ENCODE assay signal across 1 cellular context in the genomic region with DNA sequence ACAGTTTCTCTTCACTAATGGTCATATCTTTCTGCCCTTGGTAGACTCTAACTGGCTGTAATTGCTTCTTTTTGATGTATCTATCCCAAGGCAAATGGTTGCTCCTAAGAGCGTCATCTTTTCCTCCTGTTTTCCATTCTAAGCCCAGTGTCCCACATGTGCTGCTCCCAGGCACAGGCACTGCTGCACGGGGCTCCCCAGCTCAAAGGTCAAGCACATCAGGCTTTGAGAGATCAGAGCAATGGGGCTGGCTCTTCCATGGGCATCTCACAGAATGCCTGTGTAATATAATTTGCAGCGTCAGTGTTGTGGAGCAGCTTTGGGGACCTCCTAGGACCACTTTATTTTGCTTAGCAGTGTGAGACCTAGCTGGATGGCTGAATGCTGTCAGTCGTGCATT.
A peak's percentile ranks its signal among the peaks of the same experiment; 100 is the strongest.
TF ChIP-seq lines count a peak whose summit lies in the region.

No MANE protein-coding gene starts in this region.

TF ChIP-seq in HepG2, 621 proteins besides CTCF, POLR2A, EP300 and RAD21 (continued from another document):
- TF ChIP-seq, protein P1, sequence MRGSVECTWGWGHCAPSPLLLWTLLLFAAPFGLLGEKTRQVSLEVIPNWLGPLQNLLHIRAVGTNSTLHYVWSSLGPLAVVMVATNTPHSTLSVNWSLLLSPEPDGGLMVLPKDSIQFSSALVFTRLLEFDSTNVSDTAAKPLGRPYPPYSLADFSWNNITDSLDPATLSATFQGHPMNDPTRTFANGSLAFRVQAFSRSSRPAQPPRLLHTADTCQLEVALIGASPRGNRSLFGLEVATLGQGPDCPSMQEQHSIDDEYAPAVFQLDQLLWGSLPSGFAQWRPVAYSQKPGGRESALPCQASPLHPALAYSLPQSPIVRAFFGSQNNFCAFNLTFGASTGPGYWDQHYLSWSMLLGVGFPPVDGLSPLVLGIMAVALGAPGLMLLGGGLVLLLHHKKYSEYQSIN (CRISPR knock-in tag; IDR thresholded peaks at IDR 0.05; ENCODE audit: borderline replicate concordance), result no peak
- no peak for TF ChIP-seq DNMT1 (CRISPR knock-in tag; IDR thresholded peaks at IDR 0.05)
- no peak for TF ChIP-seq TMF1 (CRISPR knock-in tag; IDR thresholded peaks at IDR 0.05; ENCODE audit: low read depth)
- TF ChIP-seq ZNF644 (CRISPR knock-in tag; IDR thresholded peaks at IDR 0.05; ENCODE audit: low read depth), result 0 out of 2 replicates have a peak, but pooled peaks have one; percentile 37
- TF ChIP-seq, protein P2, sequence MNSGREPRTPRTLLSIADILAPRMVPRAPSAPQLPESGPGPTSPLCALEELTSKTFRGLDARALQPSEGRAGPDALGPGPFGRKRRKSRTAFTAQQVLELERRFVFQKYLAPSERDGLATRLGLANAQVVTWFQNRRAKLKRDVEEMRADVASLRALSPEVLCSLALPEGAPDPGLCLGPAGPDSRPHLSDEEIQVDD (CRISPR knock-in tag; IDR thresholded peaks at IDR 0.05; ENCODE audit: borderline replicate concordance), result no peak
- TF ChIP-seq MEIS2 (CRISPR knock-in tag; IDR thresholded peaks at IDR 0.05), result no peak
- 0 out of 2 replicates have a peak, but pooled peaks have one; percentile 5 for TF ChIP-seq STAG1 (CRISPR knock-in tag; IDR thresholded peaks at IDR 0.05)
- TF ChIP-seq, protein P3, sequence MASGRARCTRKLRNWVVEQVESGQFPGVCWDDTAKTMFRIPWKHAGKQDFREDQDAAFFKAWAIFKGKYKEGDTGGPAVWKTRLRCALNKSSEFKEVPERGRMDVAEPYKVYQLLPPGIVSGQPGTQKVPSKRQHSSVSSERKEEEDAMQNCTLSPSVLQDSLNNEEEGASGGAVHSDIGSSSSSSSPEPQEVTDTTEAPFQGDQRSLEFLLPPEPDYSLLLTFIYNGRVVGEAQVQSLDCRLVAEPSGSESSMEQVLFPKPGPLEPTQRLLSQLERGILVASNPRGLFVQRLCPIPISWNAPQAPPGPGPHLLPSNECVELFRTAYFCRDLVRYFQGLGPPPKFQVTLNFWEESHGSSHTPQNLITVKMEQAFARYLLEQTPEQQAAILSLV (CRISPR knock-in tag; IDR thresholded peaks at IDR 0.05; ENCODE audit: borderline replicate concordance), result no peak
- TF ChIP-seq, protein P4, sequence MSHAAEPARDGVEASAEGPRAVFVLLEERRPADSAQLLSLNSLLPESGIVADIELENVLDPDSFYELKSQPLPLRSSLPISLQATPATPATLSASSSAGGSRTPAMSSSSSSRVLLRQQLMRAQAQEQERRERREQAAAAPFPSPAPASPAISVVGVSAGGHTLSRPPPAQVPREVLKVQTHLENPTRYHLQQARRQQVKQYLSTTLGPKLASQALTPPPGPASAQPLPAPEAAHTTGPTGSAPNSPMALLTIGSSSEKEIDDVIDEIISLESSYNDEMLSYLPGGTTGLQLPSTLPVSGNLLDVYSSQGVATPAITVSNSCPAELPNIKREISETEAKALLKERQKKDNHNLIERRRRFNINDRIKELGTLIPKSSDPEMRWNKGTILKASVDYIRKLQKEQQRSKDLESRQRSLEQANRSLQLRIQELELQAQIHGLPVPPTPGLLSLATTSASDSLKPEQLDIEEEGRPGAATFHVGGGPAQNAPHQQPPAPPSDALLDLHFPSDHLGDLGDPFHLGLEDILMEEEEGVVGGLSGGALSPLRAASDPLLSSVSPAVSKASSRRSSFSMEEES (CRISPR knock-in tag; IDR thresholded peaks at IDR 0.05), result no peak
- no peak for TF ChIP-seq MTA3 (CRISPR knock-in tag; IDR thresholded peaks at IDR 0.05)
- peak; percentile 84 for TF ChIP-seq ZNF629 (CRISPR knock-in tag; conservative IDR thresholded peaks at IDR 0.05)
- TF ChIP-seq, protein P5, sequence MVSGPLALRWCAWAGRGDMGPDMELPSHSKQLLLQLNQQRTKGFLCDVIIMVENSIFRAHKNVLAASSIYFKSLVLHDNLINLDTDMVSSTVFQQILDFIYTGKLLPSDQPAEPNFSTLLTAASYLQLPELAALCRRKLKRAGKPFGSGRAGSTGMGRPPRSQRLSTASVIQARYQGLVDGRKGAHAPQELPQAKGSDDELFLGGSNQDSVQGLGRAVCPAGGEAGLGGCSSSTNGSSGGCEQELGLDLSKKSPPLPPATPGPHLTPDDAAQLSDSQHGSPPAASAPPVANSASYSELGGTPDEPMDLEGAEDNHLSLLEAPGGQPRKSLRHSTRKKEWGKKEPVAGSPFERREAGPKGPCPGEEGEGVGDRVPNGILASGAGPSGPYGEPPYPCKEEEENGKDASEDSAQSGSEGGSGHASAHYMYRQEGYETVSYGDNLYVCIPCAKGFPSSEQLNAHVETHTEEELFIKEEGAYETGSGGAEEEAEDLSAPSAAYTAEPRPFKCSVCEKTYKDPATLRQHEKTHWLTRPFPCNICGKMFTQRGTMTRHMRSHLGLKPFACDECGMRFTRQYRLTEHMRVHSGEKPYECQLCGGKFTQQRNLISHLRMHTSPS (CRISPR knock-in tag; IDR thresholded peaks at IDR 0.05; ENCODE audit: low read depth), result no peak
- TF ChIP-seq, protein P6, sequence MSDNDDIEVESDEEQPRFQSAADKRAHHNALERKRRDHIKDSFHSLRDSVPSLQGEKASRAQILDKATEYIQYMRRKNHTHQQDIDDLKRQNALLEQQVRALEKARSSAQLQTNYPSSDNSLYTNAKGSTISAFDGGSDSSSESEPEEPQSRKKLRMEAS (IDR thresholded peaks at IDR 0.05), result peak; percentile 62; the same call in 1 of the 2 replicates
- TF ChIP-seq HNF4A (CRISPR knock-in tag; IDR thresholded peaks at IDR 0.05), result peak; percentile 86
- TF ChIP-seq PHF21A (CRISPR knock-in tag; IDR thresholded peaks at IDR 0.05), result 0 out of 2 replicates have a peak, but pooled peaks have one; percentile 34
- TF ChIP-seq U2AF2 (IDR thresholded peaks at IDR 0.05; ENCODE audit: low read depth, low read length), result no peak
- TF ChIP-seq TGIF2 (CRISPR knock-in tag; IDR thresholded peaks at IDR 0.05), result no peak
- no peak for TF ChIP-seq RFX3 (CRISPR knock-in tag; IDR thresholded peaks at IDR 0.05)
- TF ChIP-seq CCDC6 (CRISPR knock-in tag; IDR thresholded peaks at IDR 0.05), result 0 out of 2 replicates have a peak, but pooled peaks have one; percentile 21
- TF ChIP-seq, protein P7, sequence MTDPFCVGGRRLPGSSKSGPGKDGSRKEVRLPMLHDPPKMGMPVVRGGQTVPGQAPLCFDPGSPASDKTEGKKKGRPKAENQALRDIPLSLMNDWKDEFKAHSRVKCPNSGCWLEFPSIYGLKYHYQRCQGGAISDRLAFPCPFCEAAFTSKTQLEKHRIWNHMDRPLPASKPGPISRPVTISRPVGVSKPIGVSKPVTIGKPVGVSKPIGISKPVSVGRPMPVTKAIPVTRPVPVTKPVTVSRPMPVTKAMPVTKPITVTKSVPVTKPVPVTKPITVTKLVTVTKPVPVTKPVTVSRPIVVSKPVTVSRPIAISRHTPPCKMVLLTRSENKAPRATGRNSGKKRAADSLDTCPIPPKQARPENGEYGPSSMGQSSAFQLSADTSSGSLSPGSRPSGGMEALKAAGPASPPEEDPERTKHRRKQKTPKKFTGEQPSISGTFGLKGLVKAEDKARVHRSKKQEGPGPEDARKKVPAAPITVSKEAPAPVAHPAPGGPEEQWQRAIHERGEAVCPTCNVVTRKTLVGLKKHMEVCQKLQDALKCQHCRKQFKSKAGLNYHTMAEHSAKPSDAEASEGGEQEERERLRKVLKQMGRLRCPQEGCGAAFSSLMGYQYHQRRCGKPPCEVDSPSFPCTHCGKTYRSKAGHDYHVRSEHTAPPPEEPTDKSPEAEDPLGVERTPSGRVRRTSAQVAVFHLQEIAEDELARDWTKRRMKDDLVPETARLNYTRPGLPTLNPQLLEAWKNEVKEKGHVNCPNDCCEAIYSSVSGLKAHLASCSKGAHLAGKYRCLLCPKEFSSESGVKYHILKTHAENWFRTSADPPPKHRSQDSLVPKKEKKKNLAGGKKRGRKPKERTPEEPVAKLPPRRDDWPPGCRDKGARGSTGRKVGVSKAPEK (CRISPR knock-in tag; IDR thresholded peaks at IDR 0.05; ENCODE audit: borderline replicate concordance), result no peak
- no peak for TF ChIP-seq ZNF788 (CRISPR knock-in tag; IDR thresholded peaks at IDR 0.05; ENCODE audit: borderline replicate concordance)
- TF ChIP-seq HDAC1 (CRISPR knock-in tag; IDR thresholded peaks at IDR 0.05), result 0 out of 2 replicates have a peak, but pooled peaks have one; percentile 5
- TF ChIP-seq ZNF451 (CRISPR knock-in tag; IDR thresholded peaks at IDR 0.05), result no peak
- TF ChIP-seq, protein P8, sequence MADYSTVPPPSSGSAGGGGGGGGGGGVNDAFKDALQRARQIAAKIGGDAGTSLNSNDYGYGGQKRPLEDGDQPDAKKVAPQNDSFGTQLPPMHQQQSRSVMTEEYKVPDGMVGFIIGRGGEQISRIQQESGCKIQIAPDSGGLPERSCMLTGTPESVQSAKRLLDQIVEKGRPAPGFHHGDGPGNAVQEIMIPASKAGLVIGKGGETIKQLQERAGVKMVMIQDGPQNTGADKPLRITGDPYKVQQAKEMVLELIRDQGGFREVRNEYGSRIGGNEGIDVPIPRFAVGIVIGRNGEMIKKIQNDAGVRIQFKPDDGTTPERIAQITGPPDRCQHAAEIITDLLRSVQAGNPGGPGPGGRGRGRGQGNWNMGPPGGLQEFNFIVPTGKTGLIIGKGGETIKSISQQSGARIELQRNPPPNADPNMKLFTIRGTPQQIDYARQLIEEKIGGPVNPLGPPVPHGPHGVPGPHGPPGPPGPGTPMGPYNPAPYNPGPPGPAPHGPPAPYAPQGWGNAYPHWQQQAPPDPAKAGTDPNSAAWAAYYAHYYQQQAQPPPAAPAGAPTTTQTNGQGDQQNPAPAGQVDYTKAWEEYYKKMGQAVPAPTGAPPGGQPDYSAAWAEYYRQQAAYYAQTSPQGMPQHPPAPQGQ (CRISPR knock-in tag; IDR thresholded peaks at IDR 0.05; ENCODE audit: borderline replicate concordance), result no peak
- TF ChIP-seq REPIN1 (CRISPR knock-in tag; IDR thresholded peaks at IDR 0.05; ENCODE audit: borderline replicate concordance, low read depth), result no peak
- TF ChIP-seq SKI (IDR thresholded peaks at IDR 0.05; ENCODE audit: partially characterized antibody), result no peak
- no peak for TF ChIP-seq HNRNPH1 (optimal IDR thresholded peaks at IDR 0.05; ENCODE audit: low read depth, low read length)
- TF ChIP-seq ZNF703 (CRISPR knock-in tag; IDR thresholded peaks at IDR 0.05; ENCODE audit: borderline replicate concordance), result no peak
- TF ChIP-seq, protein P9, sequence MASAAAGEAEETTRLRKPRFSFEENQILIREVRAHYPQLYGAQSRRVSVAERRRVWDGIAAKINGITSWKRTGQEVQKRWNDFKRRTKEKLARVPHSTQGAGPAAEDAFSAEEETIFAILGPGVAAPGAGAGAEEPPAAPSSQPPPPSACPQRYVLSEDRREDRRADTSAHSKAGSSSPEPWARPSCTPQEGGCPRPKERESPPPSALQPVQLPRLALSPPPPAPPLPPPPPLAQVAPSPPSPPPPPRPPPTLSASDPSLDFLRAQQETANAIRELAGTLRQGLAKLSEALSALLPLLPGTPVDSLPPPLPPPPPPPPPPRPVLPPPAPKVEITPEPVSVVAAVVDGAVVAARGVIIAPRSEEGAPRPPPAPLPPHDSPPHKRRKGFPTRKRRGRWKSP (CRISPR knock-in tag; IDR thresholded peaks at IDR 0.05), result no peak
- TF ChIP-seq NFKB2 (CRISPR knock-in tag; IDR thresholded peaks at IDR 0.05; ENCODE audit: borderline replicate concordance), result no peak
- TF ChIP-seq, protein P10, sequence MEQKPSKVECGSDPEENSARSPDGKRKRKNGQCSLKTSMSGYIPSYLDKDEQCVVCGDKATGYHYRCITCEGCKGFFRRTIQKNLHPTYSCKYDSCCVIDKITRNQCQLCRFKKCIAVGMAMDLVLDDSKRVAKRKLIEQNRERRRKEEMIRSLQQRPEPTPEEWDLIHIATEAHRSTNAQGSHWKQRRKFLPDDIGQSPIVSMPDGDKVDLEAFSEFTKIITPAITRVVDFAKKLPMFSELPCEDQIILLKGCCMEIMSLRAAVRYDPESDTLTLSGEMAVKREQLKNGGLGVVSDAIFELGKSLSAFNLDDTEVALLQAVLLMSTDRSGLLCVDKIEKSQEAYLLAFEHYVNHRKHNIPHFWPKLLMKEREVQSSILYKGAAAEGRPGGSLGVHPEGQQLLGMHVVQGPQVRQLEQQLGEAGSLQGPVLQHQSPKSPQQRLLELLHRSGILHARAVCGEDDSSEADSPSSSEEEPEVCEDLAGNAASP (CRISPR knock-in tag; IDR thresholded peaks at IDR 0.05; ENCODE audit: borderline replicate concordance), result no peak
- TF ChIP-seq ETV6 (CRISPR knock-in tag; conservative IDR thresholded peaks at IDR 0.05), result no peak
- peak; percentile 79 for TF ChIP-seq HNF4G (IDR thresholded peaks at IDR 0.05; ENCODE audit: borderline replicate concordance, low read depth, low read length)
- no peak; the same call in 1 of the 2 replicates for TF ChIP-seq HNF4G (CRISPR knock-in tag; IDR thresholded peaks at IDR 0.05; ENCODE audit: borderline replicate concordance, low read depth)
- 0 out of 2 replicates have a peak, but pooled peaks have one; percentile 8 for TF ChIP-seq MED1 (CRISPR knock-in tag; IDR thresholded peaks at IDR 0.05)
- TF ChIP-seq ZBTB8A (CRISPR knock-in tag; IDR thresholded peaks at IDR 0.05; ENCODE audit: borderline replicate concordance, low read depth), result no peak
- no peak for TF ChIP-seq POLR2AphosphoS5 (IDR thresholded peaks at IDR 0.05; ENCODE audit: low read depth, low read length)
- no peak for TF ChIP-seq JUN (CRISPR knock-in tag; IDR thresholded peaks at IDR 0.05)
- no peak for TF ChIP-seq RARG (CRISPR knock-in tag; IDR thresholded peaks at IDR 0.05; ENCODE audit: low read depth)
- TF ChIP-seq HOXA3 (CRISPR knock-in tag; IDR thresholded peaks at IDR 0.05), result peak; percentile 20; the same call in 1 of the 2 replicates
- no peak for TF ChIP-seq FOXC1 (CRISPR knock-in tag; IDR thresholded peaks at IDR 0.05; ENCODE audit: borderline replicate concordance)
- no peak for TF ChIP-seq ZNF205 (CRISPR knock-in tag; IDR thresholded peaks at IDR 0.05)
- no peak for TF ChIP-seq NR2F6 (IDR thresholded peaks at IDR 0.05)
- TF ChIP-seq NR2F6 (CRISPR knock-in tag; IDR thresholded peaks at IDR 0.05), result 0 out of 2 replicates have a peak, but pooled peaks have one; percentile 24
- no peak for TF ChIP-seq KLF12 (CRISPR knock-in tag; IDR thresholded peaks at IDR 0.05; ENCODE audit: borderline replicate concordance)
- TF ChIP-seq, protein P11, sequence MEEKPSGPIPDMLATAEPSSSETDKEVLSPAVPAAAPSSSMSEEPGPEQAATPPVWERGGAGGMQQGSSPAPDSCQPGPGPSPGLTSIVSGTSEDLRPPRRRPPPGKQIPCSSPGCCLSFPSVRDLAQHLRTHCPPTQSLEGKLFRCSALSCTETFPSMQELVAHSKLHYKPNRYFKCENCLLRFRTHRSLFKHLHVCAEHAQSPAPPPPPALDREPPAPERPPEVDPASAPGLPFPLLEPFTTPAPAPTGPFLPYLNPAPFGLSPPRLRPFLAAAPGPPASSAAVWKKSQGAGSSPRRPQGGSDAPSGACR (CRISPR knock-in tag; IDR thresholded peaks at IDR 0.05), result no peak
TF ChIP-seq in HepG2: peak in this region for 12.
